ENCODE assay signal across 26 cellular contexts in genomic region chr10:97039538-97040247, GRCh38.
DNase-seq lines count a peak whose midpoint lies in the region; ATAC-seq, FAIRE-seq and TF ChIP-seq lines count a peak whose summit lies in the region.
"Had no signal": no experiment of that assay in that cellular context is flagged by ENCODE, and none has a peak within 500 bp of the region (broad histone marks: within the 10 kb centered on the region; RNA-seq: fewer than 3 reads in every experiment).

No MANE protein-coding gene starts in this region.

- TF ChIP-seq EP300 in H1 (IDR thresholded peaks at IDR 0.05; ENCODE audit: borderline replicate concordance in 1 of 2, low read depth in 2 of 2, low read length in 2 of 2) = no peak

- H3K9me3 ChIP-seq in H1 (ENCODE audit: insufficient read depth in 2 of 2, low read depth in 1 of 2, low read length in 1 of 2) = no peaks in the 10 kb centered on the region
- H3K9me3 ChIP-seq: SK-N-SH had no signal

- no peak overlapping the region for H3K4me2 ChIP-seq in H1 (ENCODE audit: insufficient read depth in 1 of 2, low read depth in 2 of 2, low read length in 2 of 2)
- H3K4me2 ChIP-seq: SK-N-SH had no signal

- peak; percentile 8 for DNase-seq in NCI-H82 (lab: John Stamatoyannopoulos, UW)
- no peak for DNase-seq in NCI-H82 treated with DMSO at 0.1 percent for 48 hours (lab: John Stamatoyannopoulos, UW; ENCODE audit: unreplicated experiment)
- peak; percentile 8 to 28 for DNase-seq in HL-60 (ENCODE audit: low read depth in 1 of 2, low spot score in 1 of 2)
- peak in 1 of 2 experiments; percentile 46 for DNase-seq in H1 (ENCODE audit: low read depth in 1 of 2, low spot score in 2 of 2)
- DNase-seq in posterior vena cava (ENCODE audit: low spot score) = peak; percentile 65
- DNase-seq: Calu3; CD8-positive, alpha-beta memory T cell; DMS79 treated with DMSO at 0.1 percent for 48 hours; GF-D8; Karpas-422; NCI-H1092; NCI-H1417 treated with DMSO at 0.1 percent for 48 hours; NCI-H1694 treated with DMSO at 0.1 percent for 48 hours; NCI-H2081 treated with DMSO at 0.1 percent for 48 hours; NCI-H2171; NCI-H226; NCI-H510A treated with DMSO at 0.1 percent for 48 hours; SIG-M5; SK-N-SH had no signal

- H2BK20ac ChIP-seq in H1 (ENCODE audit: low read length) = no peak overlapping the region

- no peak overlapping the region for H3K14ac ChIP-seq in H1 (ENCODE audit: insufficient read length)

- H3K9ac ChIP-seq in H1 (replicated peaks in 1 of 4; ENCODE audit: extremely low read depth in 1 of 4, low read depth in 3 of 4, low read length in 3 of 4) = no peak overlapping the region
- H3K9ac ChIP-seq: SK-N-SH had no signal

- H3K36me3 ChIP-seq in H1 (ENCODE audit: control insufficient read depth in 2 of 4, insufficient read depth in 4 of 4, low read length in 3 of 4) = no peaks in the 10 kb centered on the region

- CTCF ChIA-PET in H1 (lab: Charles Lee; ENCODE audit: partially characterized antibody) = interaction anchor here (0.6 to 9.9 kb wide), 14 partner anchors 10 to 1407 kb away, joined by 3 to 129 read pairs (median 5); no protein-coding TSS in a partner anchor

- H3K23ac ChIP-seq in H1 (ENCODE audit: insufficient read length) = no peak overlapping the region

- peaks cover 5% of the 10 kb centered on the region for H3K27me3 ChIP-seq in HL-60 (ENCODE audit: insufficient read depth, poor library complexity, severe bottlenecking)
- no peaks in the 10 kb centered on the region; a peak in 1 of 7 replicates for H3K27me3 ChIP-seq in H1 (replicated peaks in 1 of 4; ENCODE audit: control insufficient read depth in 3 of 4, extremely low read depth in 1 of 4, insufficient read depth in 3 of 4, low read length in 3 of 4)

- peaks cover 0 to 6% (median 3%) of the 10 kb centered on the region in 4 experiments; a peak in 5 of 7 replicates for H3K4me1 ChIP-seq in H1 (replicated peaks in 1 of 4; ENCODE audit: control insufficient read depth in 3 of 4, insufficient read depth in 4 of 4, low read length in 3 of 4)

- no peak overlapping the region for H2BK5ac ChIP-seq in H1 (ENCODE audit: low read depth, low read length)

- intact Hi-C loops in posterior vena cava (cut with DNase I) = no loop called here

- no peak overlapping the region for H2BK12ac ChIP-seq in H1 (ENCODE audit: low read depth, low read length)

- no peaks in the 10 kb centered on the region for H3K79me1 ChIP-seq in H1 (ENCODE audit: low read depth, low read length)

- no peak overlapping the region for H2BK15ac ChIP-seq in H1 (ENCODE audit: low read length)

- no peak overlapping the region for H3K4me3 ChIP-seq in HL-60 (replicated peaks; ENCODE audit: insufficient read depth, low read length)
- no peak overlapping the region for H3K4me3 ChIP-seq in H1 (ENCODE audit: extremely low read depth in 1 of 4, insufficient read depth in 2 of 4, low read depth in 3 of 4, low read length in 4 of 4)

- H4K5ac ChIP-seq in H1 (ENCODE audit: insufficient read length, low read depth, low read length) = no peak overlapping the region

- no peak for FAIRE-seq in H1 (lab: Jason Lieb, UNC)
- FAIRE-seq: GM12891, H54, RCC 7860 had no signal

- H2AFZ ChIP-seq in H1 (ENCODE audit: low read length) = no peak overlapping the region

- no peak overlapping the region for H2BK120ac ChIP-seq in H1 (replicated peaks; ENCODE audit: low read depth, low read length)

- no peak overlapping the region for H3K56ac ChIP-seq in H1 (replicated peaks; ENCODE audit: insufficient read length, low read depth, low read length)

- no peak for TF ChIP-seq CTCF in HL-60 (IDR thresholded peaks at IDR 0.05; ENCODE audit: insufficient read depth, low read length)
- TF ChIP-seq CTCF in H1 (IDR thresholded peaks at IDR 0.05; ENCODE audit: control extremely low read depth in 1 of 3, insufficient read depth in 1 of 3, low read depth in 1 of 3, low read length in 3 of 3) = no peak

- H4K8ac ChIP-seq in H1 (ENCODE audit: extremely low read depth, insufficient read depth, low read length) = no peak overlapping the region

- H3K4ac ChIP-seq in H1 (replicated peaks; ENCODE audit: insufficient read length, low read depth, low read length) = no peak overlapping the region

- H4K91ac ChIP-seq in H1 (replicated peaks; ENCODE audit: insufficient read length, low read length) = no peak overlapping the region

- H3K79me2 ChIP-seq in H1 (ENCODE audit: control insufficient read depth in 1 of 2, insufficient read depth in 2 of 2, low read length in 2 of 2) = no peaks in the 10 kb centered on the region

- POLR2A ChIA-PET in H1 (lab: Charles Lee; ENCODE audit: partially characterized antibody) = no interaction called here

- H4K20me1 ChIP-seq in H1 (replicated peaks in 1 of 2; ENCODE audit: control insufficient read depth in 1 of 2, insufficient read depth in 2 of 2, low read length in 2 of 2) = no peaks in the 10 kb centered on the region

- TF ChIP-seq RAD21 in H1 (IDR thresholded peaks at IDR 0.05 in 1 of 2, conservative IDR thresholded peaks at IDR 0.05 in 1 of 2; ENCODE audit: low read depth in 2 of 2, low read length in 2 of 2) = no peak

- no peak for TF ChIP-seq POLR2A in H1 (IDR thresholded peaks at IDR 0.05; ENCODE audit: control extremely low read depth in 1 of 2, low read depth in 2 of 2, low read length in 2 of 2)

- no peak overlapping the region for H3K18ac ChIP-seq in H1 (ENCODE audit: extremely low read depth, low read length)

- 91% methylated on average over 11 of the region's 16 CpGs; no CpG with 5 or more reads in 1 of the 2 experiments for WGBS in H1 (ENCODE audit: extremely low coverage in 1 of 2, insufficient coverage in 1 of 2, insufficient read length in 1 of 2, insufficient replicate concordance in 2 of 2, low coverage in 1 of 2, low lambda C conversion rate in 2 of 2, missing lambda C conversion rate in 1 of 2), 2 experiments

- ATAC-seq in GM21447 (IDR thresholded peaks at IDR 0.05; ENCODE audit: unreplicated experiment) (no peak), GM18858 (IDR thresholded peaks at IDR 0.05; ENCODE audit: unreplicated experiment) (no peak)

- no peaks in the 10 kb centered on the region; the same call in 1 of the 2 replicates for H3K23me2 ChIP-seq in H1 (ENCODE audit: low read depth, low read length)

- no peak overlapping the region for H2AK5ac ChIP-seq in H1 (ENCODE audit: low read depth, low read length)

- H3K27ac ChIP-seq in HL-60 (replicated peaks) (no peak overlapping the region), H1 (ENCODE audit: low read depth, low read length) (no peak overlapping the region)
- H3K27ac ChIP-seq: 22Rv1, C4-2B had no signal

TF ChIP-seq in H1, 55 proteins besides CTCF, POLR2A, EP300 and RAD21:
- TF ChIP-seq BCL11A (IDR thresholded peaks at IDR 0.05; ENCODE audit: low read depth in 2 of 2, low read length in 2 of 2) (no peak), MAX (IDR thresholded peaks at IDR 0.05) (peak; percentile 41; the same call in 1 of the 2 replicates), TAF1 (IDR thresholded peaks at IDR 0.05; ENCODE audit: low read depth, low read length) (no peak), E2F6 (IDR thresholded peaks at IDR 0.05) (peak; percentile 77), POU5F1 (IDR thresholded peaks at IDR 0.05; ENCODE audit: low read depth, low read length) (no peak), MAFK (IDR thresholded peaks at IDR 0.05; ENCODE audit: low read depth, low read length) (no peak), CEBPB (IDR thresholded peaks at IDR 0.05; ENCODE audit: low read depth, low read length) (no peak), TEAD4 (IDR thresholded peaks at IDR 0.05; ENCODE audit: low read depth, low read length) (no peak)
